In the genomic region with DNA sequence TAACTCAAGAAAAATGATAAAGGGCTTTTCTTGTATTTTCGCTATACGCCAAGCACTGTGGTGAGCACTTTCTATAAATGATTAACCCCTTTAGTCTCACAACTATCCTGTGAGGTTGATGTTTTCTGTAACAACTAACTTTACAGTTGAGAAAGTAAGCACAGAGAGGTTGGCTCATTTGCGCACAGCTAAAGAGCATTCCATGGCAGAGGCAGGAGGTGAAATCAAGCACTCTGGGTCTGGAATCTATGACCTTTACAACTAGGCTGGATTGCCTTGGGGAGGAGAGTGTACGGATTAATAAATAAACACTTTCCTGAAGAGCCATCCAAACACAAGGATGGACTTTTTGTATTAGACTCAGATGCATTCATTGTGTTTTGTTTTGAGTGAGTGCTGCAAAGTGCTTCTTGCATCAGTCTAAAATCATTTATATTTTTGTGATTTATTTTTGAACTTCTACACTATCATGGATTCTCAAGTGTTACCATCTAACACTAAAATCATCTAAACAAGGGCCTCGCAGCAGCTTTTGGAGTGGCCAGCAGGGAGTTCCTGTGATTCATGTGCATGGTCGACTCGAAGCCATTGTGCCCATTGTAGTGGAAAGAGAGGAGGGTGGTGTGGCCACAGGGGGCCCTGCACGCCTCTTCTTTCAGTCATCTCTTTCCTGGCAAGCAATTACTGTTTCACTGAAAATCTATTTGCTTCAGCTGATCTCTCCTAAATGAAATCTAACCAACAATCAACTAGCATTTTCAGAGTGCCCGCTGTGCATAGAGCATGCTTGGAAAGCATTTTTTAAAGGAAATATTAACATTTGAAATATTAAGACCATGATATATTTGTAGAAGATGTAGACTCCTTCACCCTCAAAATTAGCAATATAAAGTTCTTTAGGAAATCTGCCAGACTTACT, we compare ENCODE assay signal across 15 cellular contexts.
A peak's percentile ranks its signal among the peaks of the same experiment; 100 is the strongest.
DNase-seq lines count a peak whose midpoint lies in the region; ATAC-seq, FAIRE-seq and TF ChIP-seq lines count a peak whose summit lies in the region.
"Had no signal": no experiment of that assay in that cellular context is flagged by ENCODE, and none has a peak within 500 bp of the region (broad histone marks: within the 10 kb centered on the region; RNA-seq: fewer than 3 reads in every experiment).

No MANE protein-coding gene starts in this region.

- no peaks in the 10 kb centered on the region for H3K9me3 Mint-ChIP-seq in astrocyte (ENCODE audit: unreplicated experiment)
- H3K9me3 Mint-ChIP-seq: activated naive CD4-positive, alpha-beta T cell treated with anti-CD3 and anti-CD28 coated beads, Interleukin-2, amount 50 U/mL, for 24 hours had no signal

- no peak for FAIRE-seq in astrocyte (lab: Jason Lieb, UNC)

- H3K4me1 ChIP-seq in astrocyte (ENCODE audit: insufficient read depth, low read length) (peaks cover 3% of the 10 kb centered on the region), sigmoid colon (no peaks in the 10 kb centered on the region)
- H3K4me1 ChIP-seq: heart right ventricle, parathyroid adenoma had no signal

- no peaks in the 10 kb centered on the region for H3K27me3 ChIP-seq in astrocyte (ENCODE audit: insufficient read depth, low read length)
- H3K27me3 ChIP-seq in sigmoid colon = no peaks in the 10 kb centered on the region
- H3K27me3 ChIP-seq: heart right ventricle had no signal

- peak overlapping the region; percentile 10 for H2AFZ ChIP-seq in astrocyte (ENCODE audit: low read depth, low read length)
- H2AFZ ChIP-seq: parathyroid adenoma had no signal

- no peak overlapping the region for H3K4me3 ChIP-seq in astrocyte (ENCODE audit: insufficient read depth, low read depth, low read length)
- no peak overlapping the region for H3K4me3 ChIP-seq in sigmoid colon
- H3K4me3 ChIP-seq: heart right ventricle, SK-N-MC had no signal

- peak overlapping the region; percentile 25 for H3K4me2 ChIP-seq in astrocyte (ENCODE audit: low read length)

- no peak for ATAC-seq in HG02970 (IDR thresholded peaks at IDR 0.05; ENCODE audit: low FRiP score, unreplicated experiment)
- ATAC-seq: heart right ventricle had no signal

- H3K27ac ChIP-seq in astrocyte (ENCODE audit: low read depth, low read length) (no peak overlapping the region), sigmoid colon (no peak overlapping the region)
- H3K27ac ChIP-seq: heart right ventricle, parathyroid adenoma, SK-N-MC, WERI-Rb-1 had no signal

- H3K4me3 Mint-ChIP-seq in astrocyte (ENCODE audit: unreplicated experiment) = no peak overlapping the region
- H3K4me3 Mint-ChIP-seq: activated naive CD4-positive, alpha-beta T cell treated with anti-CD3 and anti-CD28 coated beads, Interleukin-2, amount 50 U/mL, for 24 hours; memory B cell had no signal

- no peaks in the 10 kb centered on the region for H4K20me1 ChIP-seq in astrocyte (ENCODE audit: insufficient read depth, low read length)

- H3K79me2 ChIP-seq in astrocyte (ENCODE audit: insufficient read depth, low read length) = no peaks in the 10 kb centered on the region
- H3K79me2 ChIP-seq: parathyroid adenoma had no signal

- WGBS in sigmoid colon, 2 donors = 47 to 68% methylated on average over 9 of the region's 9 CpGs

- TF ChIP-seq EP300 in sigmoid colon (IDR thresholded peaks at IDR 0.05) = no peak

- H3K27ac Mint-ChIP-seq in astrocyte (ENCODE audit: unreplicated experiment) = peak overlapping the region; percentile 62
- H3K27ac Mint-ChIP-seq: activated naive CD4-positive, alpha-beta T cell treated with anti-CD3 and anti-CD28 coated beads, Interleukin-2, amount 50 U/mL, for 24 hours; memory B cell had no signal

- H3K36me3 ChIP-seq in astrocyte (ENCODE audit: insufficient read depth, low read length) (no peaks in the 10 kb centered on the region), sigmoid colon (no peaks in the 10 kb centered on the region)
- H3K36me3 ChIP-seq: heart right ventricle, WERI-Rb-1 had no signal

- intact Hi-C loops in sigmoid colon (cut with DNase I) = no loop called here

- no peak for TF ChIP-seq CTCF in astrocyte (IDR thresholded peaks at IDR 0.05; ENCODE audit: insufficient read depth, low read depth, low read length)
- no peak for TF ChIP-seq CTCF in sigmoid colon (IDR thresholded peaks at IDR 0.05)

- H3K9me3 ChIP-seq in astrocyte (ENCODE audit: insufficient read depth, low read depth, low read length) (no peaks in the 10 kb centered on the region), sigmoid colon (no peaks in the 10 kb centered on the region)

- DNase-seq in DMS153 (lab: John Stamatoyannopoulos, UW) (peak; percentile 46), NCI-H2081 (lab: John Stamatoyannopoulos, UW) (peak; percentile 44 to 65), astrocyte (ENCODE audit: low read depth) (peak; percentile 26), left kidney (ENCODE audit: low read depth, low spot score) (peak; percentile 20), KG1 (lab: John Stamatoyannopoulos, UW) (no peak), sigmoid colon (no peak), NOMO-1 treated with DMSO at 0.1 percent for 48 hours (lab: John Stamatoyannopoulos, UW; ENCODE audit: unreplicated experiment) (no peak)
- DNase-seq: central memory CD4-positive, alpha-beta T cell; heart right ventricle; WERI-Rb-1 had no signal

- TF ChIP-seq POLR2A in sigmoid colon (IDR thresholded peaks at IDR 0.05) = no peak

- peaks cover 9% of the 10 kb centered on the region for H3K4me1 Mint-ChIP-seq in astrocyte (ENCODE audit: low read depth, unreplicated experiment)
- H3K4me1 Mint-ChIP-seq: activated naive CD4-positive, alpha-beta T cell treated with anti-CD3 and anti-CD28 coated beads, Interleukin-2, amount 50 U/mL, for 24 hours; memory B cell had no signal

- H3K36me3 Mint-ChIP-seq in astrocyte (ENCODE audit: low read depth, unreplicated experiment) = no peaks in the 10 kb centered on the region
- H3K36me3 Mint-ChIP-seq: activated naive CD4-positive, alpha-beta T cell treated with anti-CD3 and anti-CD28 coated beads, Interleukin-2, amount 50 U/mL, for 24 hours; memory B cell had no signal

- H3K27me3 Mint-ChIP-seq in astrocyte (ENCODE audit: low read depth, unreplicated experiment) = no peaks in the 10 kb centered on the region
- H3K27me3 Mint-ChIP-seq: activated naive CD4-positive, alpha-beta T cell treated with anti-CD3 and anti-CD28 coated beads, Interleukin-2, amount 50 U/mL, for 24 hours; memory B cell had no signal

- H3K9ac ChIP-seq in astrocyte (ENCODE audit: low read length) = no peak overlapping the region
- H3K9ac ChIP-seq: parathyroid adenoma had no signal

Comparison
In these comparisons a context has a peak if more than half of its experiments do, and no peak if none do; other contexts are left out.
1. DNase-seq: peak in DMS153 (single experiment), NCI-H2081 (2 of 2), astrocyte (single experiment) and left kidney (single experiment); none in KG1 (single experiment), sigmoid colon (single experiment) and NOMO-1 treated with DMSO at 0.1 percent for 48 hours (single experiment).